In the genomic region with DNA sequence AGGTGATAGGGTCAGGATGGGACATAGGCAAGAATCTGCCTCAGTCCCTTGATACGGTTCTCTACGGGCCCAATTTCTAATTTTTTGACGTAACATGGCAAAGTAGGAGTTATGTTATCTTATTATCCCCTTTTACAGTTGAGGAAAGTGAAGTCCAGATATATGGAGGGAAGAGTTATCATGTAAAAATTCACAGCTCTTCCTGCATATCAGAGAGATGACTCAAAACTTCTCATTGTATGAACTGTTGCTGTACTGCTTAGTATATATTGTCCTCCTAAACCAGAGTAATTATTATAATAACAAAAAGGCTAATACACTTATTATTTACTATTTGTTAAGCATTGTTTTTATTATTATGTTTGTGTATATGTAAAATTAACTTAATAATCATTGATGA, we compare ENCODE assay signal across 23 cellular contexts.
A peak's percentile ranks its signal among the peaks of the same experiment; 100 is the strongest.
DNase-seq lines count a peak whose midpoint lies in the region; ATAC-seq and TF ChIP-seq lines count a peak whose summit lies in the region.
"Had no signal": no experiment of that assay in that cellular context is flagged by ENCODE, and none has a peak within 500 bp of the region (broad histone marks: within the 10 kb centered on the region; RNA-seq: fewer than 3 reads in every experiment).

No MANE protein-coding gene starts in this region.

- H4K20me1 ChIP-seq in GM23248 (ENCODE audit: insufficient read depth) (no peaks in the 10 kb centered on the region), PC-3 (ENCODE audit: low read length) (no peaks in the 10 kb centered on the region)
- H4K20me1 ChIP-seq: BLaER1 had no signal

- TF ChIP-seq CTCF in PC-3 (conservative IDR thresholded peaks at IDR 0.05; ENCODE audit: low read depth, low read length) (no peak), epithelial cell of esophagus (IDR thresholded peaks at IDR 0.05; ENCODE audit: insufficient read depth, low read depth, low read length, missing control alignments) (no peak), endothelial cell (IDR thresholded peaks at IDR 0.05; ENCODE audit: unreplicated experiment) (no peak)

- ATAC-seq in PC-3 (no peak), HG03521 (IDR thresholded peaks at IDR 0.05; ENCODE audit: unreplicated experiment) (no peak)
- ATAC-seq: HCT116, K562 had no signal

- POLR2A ChIA-PET in PC-3 (lab: Charles Lee; ENCODE audit: unreplicated experiment) = no interaction called here
- POLR2A ChIA-PET in CD4-positive, alpha-beta memory T cell (lab: Charles Lee; ENCODE audit: partially characterized antibody) = no interaction called here

- H3F3A ChIP-seq in GM23248 (ENCODE audit: insufficient read depth) = no peaks in the 10 kb centered on the region
- no peaks in the 10 kb centered on the region for H3F3A ChIP-seq in PC-3 (ENCODE audit: low read length, unreplicated experiment)

- CTCF ChIA-PET in PC-3 (lab: Charles Lee) = no interaction called here
- CTCF ChIA-PET in CD4-positive, alpha-beta memory T cell (lab: Charles Lee; ENCODE audit: partially characterized antibody) = interaction anchor here (1.0 kb wide), 1 partner anchor 207 kb away, joined by 5 read pairs; no protein-coding TSS in a partner anchor

- H3K4me1 Mint-ChIP-seq in endothelial cell (ENCODE audit: unreplicated experiment) = peaks cover 9% of the 10 kb centered on the region
- no peaks in the 10 kb centered on the region for H3K4me1 Mint-ChIP-seq in CD4-positive, alpha-beta memory T cell
- H3K4me1 Mint-ChIP-seq: CD14-positive monocyte; CD8-positive, alpha-beta memory T cell had no signal

- H3K9ac ChIP-seq in GM23248 (no peak overlapping the region), PC-3 (ENCODE audit: low read length) (no peak overlapping the region)
- H3K9ac ChIP-seq: BLaER1 had no signal

- peaks cover 3% of the 10 kb centered on the region for H3K36me3 Mint-ChIP-seq in endothelial cell (ENCODE audit: low read depth, unreplicated experiment)
- H3K36me3 Mint-ChIP-seq in CD4-positive, alpha-beta memory T cell = no peaks in the 10 kb centered on the region
- H3K36me3 Mint-ChIP-seq: CD14-positive monocyte; CD8-positive, alpha-beta memory T cell had no signal

- H3K4me3 Mint-ChIP-seq in endothelial cell (ENCODE audit: unreplicated experiment) = no peak overlapping the region
- H3K4me3 Mint-ChIP-seq in CD4-positive, alpha-beta memory T cell = no peak overlapping the region
- H3K4me3 Mint-ChIP-seq: CD14-positive monocyte; CD8-positive, alpha-beta memory T cell; HFFc6 had no signal

- WGBS in GM23248 (ENCODE audit: low coverage in 1 of 2, low lambda C conversion rate in 2 of 2, missing lambda C conversion rate in 2 of 2), 2 experiments = 78 to 92% methylated on average over 3 of the region's 3 CpGs

- peaks cover 6% of the 10 kb centered on the region for H3K27me3 Mint-ChIP-seq in endothelial cell (ENCODE audit: unreplicated experiment)
- H3K27me3 Mint-ChIP-seq in CD4-positive, alpha-beta memory T cell = no peaks in the 10 kb centered on the region

- H3K79me2 ChIP-seq in GM23248 (ENCODE audit: insufficient read depth) (no peaks in the 10 kb centered on the region), PC-3 (ENCODE audit: low read length) (no peaks in the 10 kb centered on the region)

- H3K27me3 ChIP-seq in GM23248 (replicated peaks; ENCODE audit: insufficient read depth) = no peaks in the 10 kb centered on the region
- no peaks in the 10 kb centered on the region for H3K27me3 ChIP-seq in PC-3 (ENCODE audit: low read length)
- no peaks in the 10 kb centered on the region for H3K27me3 ChIP-seq in CD4-positive, alpha-beta memory T cell (ENCODE audit: insufficient read depth, low read length)
- H3K27me3 ChIP-seq: BLaER1 had no signal

- no TSS peak for BruUV-seq in PC-3 (replicated peaks; lab: Mats Ljungman, UMichigan)

- no peaks in the 10 kb centered on the region for H3K9me3 ChIP-seq in GM23248 (ENCODE audit: low read depth)
- 0 out of 2 replicates have a peak, but pooled peaks cover 3% of the 10 kb centered on the region for H3K9me3 ChIP-seq in PC-3 (ENCODE audit: low read length)
- H3K9me3 ChIP-seq in CD4-positive, alpha-beta memory T cell (ENCODE audit: control insufficient read depth in 1 of 2, low read length in 2 of 2) = no peaks in the 10 kb centered on the region
- H3K9me3 ChIP-seq: BLaER1 had no signal

- no peaks in the 10 kb centered on the region for H3K9me3 Mint-ChIP-seq in endothelial cell (ENCODE audit: unreplicated experiment)
- H3K9me3 Mint-ChIP-seq in CD4-positive, alpha-beta memory T cell = peaks cover 0 to 9% (median under 1%) of the 10 kb centered on the region in 8 donors
- H3K9me3 Mint-ChIP-seq: HFFc6 had no signal

- no peaks in the 10 kb centered on the region for H3K36me3 ChIP-seq in GM23248 (ENCODE audit: low read depth)
- no peaks in the 10 kb centered on the region for H3K36me3 ChIP-seq in PC-3 (ENCODE audit: low read depth, low read length)
- H3K36me3 ChIP-seq in CD4-positive, alpha-beta memory T cell (ENCODE audit: insufficient read depth, low read length) = no peaks in the 10 kb centered on the region
- H3K36me3 ChIP-seq: BLaER1 had no signal

- no peaks in the 10 kb centered on the region for H3K9me2 ChIP-seq in GM23248 (ENCODE audit: insufficient read depth)
- no peaks in the 10 kb centered on the region for H3K9me2 ChIP-seq in PC-3 (replicated peaks; ENCODE audit: low read length)

- H2AFZ ChIP-seq in GM23248 (no peak overlapping the region), PC-3 (ENCODE audit: low read length) (no peak overlapping the region)

- no peak overlapping the region for H3K4me2 ChIP-seq in GM23248 (ENCODE audit: unreplicated experiment)
- no peak overlapping the region for H3K4me2 ChIP-seq in PC-3 (ENCODE audit: low read length)
- H3K4me2 ChIP-seq: BLaER1 had no signal

- H3K4me1 ChIP-seq in GM23248 (ENCODE audit: insufficient read depth) (peaks cover 32% of the 10 kb centered on the region), PC-3 (ENCODE audit: insufficient read depth, low read length) (peaks cover 5% of the 10 kb centered on the region; the same call in 1 of the 2 replicates)
- H3K4me1 ChIP-seq in CD4-positive, alpha-beta memory T cell (ENCODE audit: insufficient read depth, low read length) = no peaks in the 10 kb centered on the region
- H3K4me1 ChIP-seq: BLaER1 had no signal

- intact Hi-C loops in PC-3 (cut with micrococcal nuclease) = no loop called here
- intact Hi-C loops in CD4-positive, alpha-beta memory T cell (cut with micrococcal nuclease) = no loop called here

- DNase-seq in EH (ENCODE audit: low read depth) (peak; percentile 49), GM23248 (peak; percentile 28), PC-3 (peak; percentile 31), epithelial cell of esophagus (ENCODE audit: low read depth) (peak; percentile 28), endothelial cell (ENCODE audit: low spot score) (no peak), NCI-H1092 (lab: John Stamatoyannopoulos, UW) (no peak)
- DNase-seq in CD4-positive, alpha-beta memory T cell = no peak
- DNase-seq: 8988T; CD8-positive, alpha-beta memory T cell; COR-L47; DMS 273 treated with DMSO at 0.1 percent for 48 hours; DMS53; DND-41; GF-D8; GOT3; H7; HFFc6; IMR-90 had no signal

- H3K27ac Mint-ChIP-seq in endothelial cell (ENCODE audit: unreplicated experiment) = no peak overlapping the region
- no peak overlapping the region for H3K27ac Mint-ChIP-seq in CD4-positive, alpha-beta memory T cell
- H3K27ac Mint-ChIP-seq: CD14-positive monocyte; CD8-positive, alpha-beta memory T cell; HFFc6 had no signal

- in situ Hi-C loops in GM23248 (cut with MboI) = no loop called here

- H3K27ac ChIP-seq in GM23248 = no peak overlapping the region
- H3K27ac ChIP-seq in PC-3 (ENCODE audit: low read length) = no peak overlapping the region
- H3K27ac ChIP-seq in CD4-positive, alpha-beta memory T cell (ENCODE audit: low read depth, low read length) = no peak overlapping the region
- H3K27ac ChIP-seq: BLaER1 had no signal

- H3K4me3 ChIP-seq in GM23248 (no peak overlapping the region), PC-3 (ENCODE audit: low read length) (no peak overlapping the region), epithelial cell of esophagus (ENCODE audit: low read length) (no peak overlapping the region)
- no peak overlapping the region for H3K4me3 ChIP-seq in CD4-positive, alpha-beta memory T cell (ENCODE audit: low read length in 2 of 2)
- H3K4me3 ChIP-seq: BLaER1, K562 had no signal

Comparison
In these comparisons a context has a peak if more than half of its experiments do, and no peak if none do; other contexts are left out.
1. DNase-seq: peak in EH (single experiment), GM23248 (single experiment), PC-3 (single experiment) and epithelial cell of esophagus (single experiment); none in endothelial cell (single experiment), NCI-H1092 (single experiment) and CD4-positive, alpha-beta memory T cell (0 of 5).